12 cellular contexts compared by ENCODE assay signal in the genomic region with DNA sequence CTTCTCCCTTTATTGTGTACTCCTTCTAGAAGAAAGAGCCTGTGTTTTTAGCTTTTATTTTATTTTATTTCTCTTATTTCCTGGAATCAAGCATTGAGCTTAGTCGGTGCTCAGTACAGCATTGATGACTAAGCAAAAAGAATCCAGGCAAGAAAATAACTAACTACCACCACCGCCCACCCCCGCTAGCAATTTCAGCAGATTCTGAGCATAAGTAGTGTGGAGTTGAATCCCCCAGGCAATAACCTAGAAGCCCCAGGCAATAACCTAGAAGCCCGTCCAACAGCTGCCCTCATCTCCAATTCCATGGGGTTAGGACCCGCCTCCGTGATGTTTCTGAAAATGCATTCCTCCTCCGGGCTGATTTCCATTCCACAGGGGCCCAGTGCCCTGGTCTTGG.
DNase-seq lines count a peak whose midpoint lies in the region; ATAC-seq and TF ChIP-seq lines count a peak whose summit lies in the region.
"Had no signal": no experiment of that assay in that cellular context is flagged by ENCODE, and none has a peak within 500 bp of the region (broad histone marks: within the 10 kb centered on the region; RNA-seq: fewer than 3 reads in every experiment).

No MANE protein-coding gene starts in this region.

- H3K27me3 Mint-ChIP-seq in CD4-positive, CD25-positive, alpha-beta regulatory T cell, result no peaks in the 10 kb centered on the region
- H3K27me3 Mint-ChIP-seq in activated naive CD8-positive, alpha-beta T cell treated with anti-CD3 and anti-CD28 coated beads for 36 hours, result no peaks in the 10 kb centered on the region
- no peaks in the 10 kb centered on the region for H3K27me3 Mint-ChIP-seq in natural killer cell (ENCODE audit: low read depth in 2 of 2)
- no peaks in the 10 kb centered on the region for H3K27me3 Mint-ChIP-seq in CD8-positive, alpha-beta T cell (ENCODE audit: low read depth)

- TF ChIP-seq CTCF in HEK293 (tag by site-specific recombination; IDR thresholded peaks at IDR 0.05), result no peak
- TF ChIP-seq CTCF in natural killer cell (IDR thresholded peaks at IDR 0.05), result no peak
- TF ChIP-seq CTCF in CD8-positive, alpha-beta T cell (IDR thresholded peaks at IDR 0.05), result no peak
- TF ChIP-seq CTCF in uterus (IDR thresholded peaks at IDR 0.05), result no peak

- intact Hi-C loops in natural killer cell (cut with micrococcal nuclease), result no loop called here
- intact Hi-C loops in CD8-positive, alpha-beta T cell (cut with DNase I, micrococcal nuclease), result no loop called here
- intact Hi-C loops in uterus (cut with DNase I; ENCODE audit: low total_unique reads), result no loop called here

- no peak for ATAC-seq in CD4-positive, CD25-positive, alpha-beta regulatory T cell (ENCODE audit: low read depth in 2 of 2)
- ATAC-seq in natural killer cell (no peak), HG02852 (IDR thresholded peaks at IDR 0.05; ENCODE audit: unreplicated experiment) (no peak)
- ATAC-seq in CD8-positive, alpha-beta T cell, result no peak

- peak overlapping the region; percentile 16 to 87 (median 84) for H3K4me3 Mint-ChIP-seq in CD4-positive, CD25-positive, alpha-beta regulatory T cell
- H3K4me3 Mint-ChIP-seq in activated naive CD8-positive, alpha-beta T cell treated with anti-CD3 and anti-CD28 coated beads for 36 hours, result peak overlapping the region; percentile 18
- peak overlapping the region; percentile 81 for H3K4me3 Mint-ChIP-seq in natural killer cell
- no peak overlapping the region for H3K4me3 Mint-ChIP-seq in CD8-positive, alpha-beta T cell

- H3K36me3 Mint-ChIP-seq in CD4-positive, CD25-positive, alpha-beta regulatory T cell, result no peaks in the 10 kb centered on the region
- H3K36me3 Mint-ChIP-seq in activated naive CD8-positive, alpha-beta T cell treated with anti-CD3 and anti-CD28 coated beads for 36 hours, result no peaks in the 10 kb centered on the region
- H3K36me3 Mint-ChIP-seq in natural killer cell, result no peaks in the 10 kb centered on the region
- H3K36me3 Mint-ChIP-seq in CD8-positive, alpha-beta T cell, result no peaks in the 10 kb centered on the region

- H3K27ac Mint-ChIP-seq in CD4-positive, CD25-positive, alpha-beta regulatory T cell, result peak overlapping the region in 2 of 3 donors; percentile 1 to 93
- H3K27ac Mint-ChIP-seq in activated naive CD8-positive, alpha-beta T cell treated with anti-CD3 and anti-CD28 coated beads for 36 hours, result peak overlapping the region; percentile 73
- H3K27ac Mint-ChIP-seq in natural killer cell, result peak overlapping the region; percentile 85 to 90
- no peak overlapping the region for H3K27ac Mint-ChIP-seq in CD8-positive, alpha-beta T cell

- H3K4me1 Mint-ChIP-seq in CD4-positive, CD25-positive, alpha-beta regulatory T cell, result peaks cover 17 to 50% (median 24%) of the 10 kb centered on the region in 4 donors
- H3K4me1 Mint-ChIP-seq in activated naive CD8-positive, alpha-beta T cell treated with anti-CD3 and anti-CD28 coated beads for 36 hours, result peaks cover 32% of the 10 kb centered on the region
- H3K4me1 Mint-ChIP-seq in natural killer cell, result peaks cover 40 to 45% of the 10 kb centered on the region in 2 donors
- H3K4me1 Mint-ChIP-seq in CD8-positive, alpha-beta T cell (ENCODE audit: low read depth), result peaks cover 32% of the 10 kb centered on the region

- no peak for TF ChIP-seq POLR2A in uterus (IDR thresholded peaks at IDR 0.05)

- H3K36me3 ChIP-seq in CD4-positive, CD25-positive, alpha-beta regulatory T cell (ENCODE audit: control insufficient read depth, insufficient read depth, low read length), result no peaks in the 10 kb centered on the region
- H3K36me3 ChIP-seq in HEK293 (ENCODE audit: control insufficient read depth in 2 of 2, insufficient read depth in 1 of 2, low read length in 2 of 2) (no peaks in the 10 kb centered on the region), uterus (no peaks in the 10 kb centered on the region)
- H3K36me3 ChIP-seq in CD8-positive, alpha-beta T cell (ENCODE audit: insufficient read depth, low read length), result no peaks in the 10 kb centered on the region

- no peaks in the 10 kb centered on the region for H3K27me3 ChIP-seq in CD4-positive, CD25-positive, alpha-beta regulatory T cell (ENCODE audit: control insufficient read depth, insufficient read depth, low read length)
- no peaks in the 10 kb centered on the region for H3K27me3 ChIP-seq in CD8-positive, alpha-beta T cell (ENCODE audit: insufficient read depth, low read length)
- no peaks in the 10 kb centered on the region for H3K27me3 ChIP-seq in uterus

- H3K27ac ChIP-seq in CD4-positive, CD25-positive, alpha-beta regulatory T cell (ENCODE audit: insufficient read depth, low read length, poor library complexity, severe bottlenecking), result peak overlapping the region; percentile 74
- H3K27ac ChIP-seq in HEK293 (ENCODE audit: extremely low read depth, low read depth, low read length) (no peak overlapping the region), uterus (no peak overlapping the region)
- no peak overlapping the region for H3K27ac ChIP-seq in CD8-positive, alpha-beta T cell (ENCODE audit: low read depth, low read length)

- H3K9me3 ChIP-seq in CD4-positive, CD25-positive, alpha-beta regulatory T cell (ENCODE audit: control insufficient read depth in 2 of 2, low read length in 2 of 2), result no peaks in the 10 kb centered on the region
- H3K9me3 ChIP-seq in HEK293 (ENCODE audit: control insufficient read depth, insufficient read depth, low read depth, low read length) (no peaks in the 10 kb centered on the region), uterus (no peaks in the 10 kb centered on the region)
- H3K9me3 ChIP-seq in CD8-positive, alpha-beta T cell (ENCODE audit: low read length), result no peaks in the 10 kb centered on the region

- DNase-seq in CD4-positive, CD25-positive, alpha-beta regulatory T cell, result peak in 1 of 3 donors; percentile 62
- no peak for DNase-seq in activated naive CD8-positive, alpha-beta T cell treated with anti-CD3 and anti-CD28 coated beads for 36 hours
- no peak for DNase-seq in natural killer cell
- DNase-seq in CD8-positive, alpha-beta T cell, result no peak
- no peak for DNase-seq in uterus
- no peak for DNase-seq in NCI-H128 (lab: John Stamatoyannopoulos, UW; ENCODE audit: unreplicated experiment)
- DNase-seq: amygdala, Calu3, foreskin melanocyte, Karpas-422 had no signal

- peak overlapping the region; percentile 66 for H3K4me3 ChIP-seq in CD4-positive, CD25-positive, alpha-beta regulatory T cell (ENCODE audit: low read depth, low read length)
- no peak overlapping the region for H3K4me3 ChIP-seq in HEK293 (ENCODE audit: low read depth, low read length)
- no peak overlapping the region for H3K4me3 ChIP-seq in CD8-positive, alpha-beta T cell (ENCODE audit: low read depth, low read length)
- H3K4me3 ChIP-seq in uterus, result no peak overlapping the region

- CTCF ChIA-PET in HEK293 (lab: Yijun Ruan, JAX), result interaction anchor here (0.5 kb wide), 1 partner anchor 27 kb away, joined by 4 read pairs; no protein-coding TSS in a partner anchor
- CTCF ChIA-PET in CD8-positive, alpha-beta T cell (lab: Charles Lee), result interaction anchor here (1.0 to 1.2 kb wide), 3 partner anchors 13 to 458 kb away, joined by 3 to 4 read pairs (median 3); no protein-coding TSS in a partner anchor

- H3K4me1 ChIP-seq in CD4-positive, CD25-positive, alpha-beta regulatory T cell (ENCODE audit: control insufficient read depth, insufficient read depth, low read length, poor library complexity, severe bottlenecking), result peaks cover 33% of the 10 kb centered on the region
- H3K4me1 ChIP-seq in HEK293 (ENCODE audit: control insufficient read depth, insufficient read depth, low read length) (peaks cover 40% of the 10 kb centered on the region), uterus (no peaks in the 10 kb centered on the region)
- H3K4me1 ChIP-seq in CD8-positive, alpha-beta T cell (ENCODE audit: insufficient read depth, low read length), result peaks cover 23% of the 10 kb centered on the region

- POLR2A ChIA-PET in HEK293 (lab: Yijun Ruan, JAX), result no interaction called here
- POLR2A ChIA-PET in CD8-positive, alpha-beta T cell (lab: Charles Lee), result interaction anchor here (2.6 kb wide), 1 partner anchor 12 kb away, joined by 9 read pairs; no protein-coding TSS in a partner anchor

- H3K9me3 Mint-ChIP-seq in CD4-positive, CD25-positive, alpha-beta regulatory T cell, result no peaks in the 10 kb centered on the region
- no peaks in the 10 kb centered on the region for H3K9me3 Mint-ChIP-seq in activated naive CD8-positive, alpha-beta T cell treated with anti-CD3 and anti-CD28 coated beads for 36 hours
- H3K9me3 Mint-ChIP-seq in natural killer cell, result no peaks in the 10 kb centered on the region
- no peaks in the 10 kb centered on the region for H3K9me3 Mint-ChIP-seq in CD8-positive, alpha-beta T cell

TF ChIP-seq in HEK293, 187 proteins besides CTCF, POLR2A, EP300 and RAD21:
- TF ChIP-seq ZNF324 (tag by site-specific recombination; IDR thresholded peaks at IDR 0.05), result no peak
- TF ChIP-seq GLI2 (tag by site-specific recombination; IDR thresholded peaks at IDR 0.05; ENCODE audit: borderline replicate concordance, low read depth), result no peak
- no peak for TF ChIP-seq ZNF175 (tag by site-specific recombination; IDR thresholded peaks at IDR 0.05)
- no peak for TF ChIP-seq ZNF169 (tag by site-specific recombination; IDR thresholded peaks at IDR 0.05)
- peak; percentile 41 for TF ChIP-seq ZFHX2 (tag by site-specific recombination; conservative IDR thresholded peaks at IDR 0.05)
TF ChIP-seq in HEK293: peak in this region for 1.
